In genomic region chr9:107229146-107229545, GRCh38 we compare ENCODE assay signal across 1 cellular context.
TF ChIP-seq lines count a peak whose summit lies in the region.

No MANE protein-coding gene starts in this region.

TF ChIP-seq in WTC11, 78 proteins besides CTCF, POLR2A, EP300 and RAD21 (continued from another document):
- TF ChIP-seq IRF1 (CRISPR knock-in tag; IDR thresholded peaks at IDR 0.05): no peak
- no peak for TF ChIP-seq ZNF532 (CRISPR knock-in tag; IDR thresholded peaks at IDR 0.05; ENCODE audit: borderline replicate concordance)
- no peak for TF ChIP-seq JAZF1 (CRISPR knock-in tag; IDR thresholded peaks at IDR 0.05)
- no peak for TF ChIP-seq NR3C1 (CRISPR knock-in tag; conservative IDR thresholded peaks at IDR 0.05; ENCODE audit: low read depth)
- TF ChIP-seq CBFB (CRISPR knock-in tag; IDR thresholded peaks at IDR 0.05; ENCODE audit: low read depth): no peak
- TF ChIP-seq, protein P1, sequence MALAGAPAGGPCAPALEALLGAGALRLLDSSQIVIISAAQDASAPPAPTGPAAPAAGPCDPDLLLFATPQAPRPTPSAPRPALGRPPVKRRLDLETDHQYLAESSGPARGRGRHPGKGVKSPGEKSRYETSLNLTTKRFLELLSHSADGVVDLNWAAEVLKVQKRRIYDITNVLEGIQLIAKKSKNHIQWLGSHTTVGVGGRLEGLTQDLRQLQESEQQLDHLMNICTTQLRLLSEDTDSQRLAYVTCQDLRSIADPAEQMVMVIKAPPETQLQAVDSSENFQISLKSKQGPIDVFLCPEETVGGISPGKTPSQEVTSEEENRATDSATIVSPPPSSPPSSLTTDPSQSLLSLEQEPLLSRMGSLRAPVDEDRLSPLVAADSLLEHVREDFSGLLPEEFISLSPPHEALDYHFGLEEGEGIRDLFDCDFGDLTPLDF (CRISPR knock-in tag; IDR thresholded peaks at IDR 0.05): no peak
- TF ChIP-seq, protein P2, sequence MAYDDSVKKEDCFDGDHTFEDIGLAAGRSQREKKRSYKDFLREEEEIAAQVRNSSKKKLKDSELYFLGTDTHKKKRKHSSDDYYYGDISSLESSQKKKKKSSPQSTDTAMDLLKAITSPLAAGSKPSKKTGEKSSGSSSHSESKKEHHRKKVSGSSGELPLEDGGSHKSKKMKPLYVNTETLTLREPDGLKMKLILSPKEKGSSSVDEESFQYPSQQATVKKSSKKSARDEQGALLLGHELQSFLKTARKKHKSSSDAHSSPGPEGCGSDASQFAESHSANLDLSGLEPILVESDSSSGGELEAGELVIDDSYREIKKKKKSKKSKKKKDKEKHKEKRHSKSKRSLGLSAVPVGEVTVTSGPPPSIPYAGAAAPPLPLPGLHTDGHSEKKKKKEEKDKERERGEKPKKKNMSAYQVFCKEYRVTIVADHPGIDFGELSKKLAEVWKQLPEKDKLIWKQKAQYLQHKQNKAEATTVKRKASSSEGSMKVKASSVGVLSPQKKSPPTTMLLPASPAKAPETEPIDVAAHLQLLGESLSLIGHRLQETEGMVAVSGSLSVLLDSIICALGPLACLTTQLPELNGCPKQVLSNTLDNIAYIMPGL (CRISPR knock-in tag; IDR thresholded peaks at IDR 0.05): no peak
- no peak for TF ChIP-seq TCF7 (CRISPR knock-in tag; IDR thresholded peaks at IDR 0.05; ENCODE audit: low read depth)
TF ChIP-seq in WTC11: peak in this region for 0.
